ENCODE assay signal across 8 cellular contexts in genomic region chr9:5186416-5187169, GRCh38. TPM values are rescaled to one million over a fixed set of nuclear protein-coding genes. Genes with fewer than 3 reads are reported as not detected.
DNase-seq lines count a peak whose midpoint lies in the region; ATAC-seq and TF ChIP-seq lines count a peak whose summit lies in the region.

No MANE protein-coding gene starts in this region.

- 0 out of 2 replicates have a peak, but pooled peaks cover 2% of the 10 kb centered on the region for H3K9me3 ChIP-seq in NT2/D1 (ENCODE audit: insufficient read depth, low read length)
- H3K9me3 ChIP-seq in uterus: no peaks in the 10 kb centered on the region

- H3K36me3 ChIP-seq in NT2/D1 (ENCODE audit: insufficient read depth, insufficient read length, low read length) (no peaks in the 10 kb centered on the region), uterus (no peaks in the 10 kb centered on the region)

- H3K36me3 Mint-ChIP-seq in activated T-cell treated with anti-CD3 and anti-CD28 coated beads, Interleukin-2, amount 50 U/mL, for 72 hours (ENCODE audit: insufficient read depth in 2 of 2): no peaks in the 10 kb centered on the region

- peaks cover 0 to 2% of the 10 kb centered on the region in 2 donors for H3K9me3 Mint-ChIP-seq in activated T-cell treated with anti-CD3 and anti-CD28 coated beads, Interleukin-2, amount 50 U/mL, for 72 hours

- no peaks in the 10 kb centered on the region for H3K27me3 Mint-ChIP-seq in activated T-cell treated with anti-CD3 and anti-CD28 coated beads, Interleukin-2, amount 50 U/mL, for 72 hours (ENCODE audit: low read depth)

- no peak overlapping the region for H3K27ac ChIP-seq in uterus

- TF ChIP-seq CTCF in fibroblast of pulmonary artery (IDR thresholded peaks at IDR 0.05; ENCODE audit: low read length, missing control alignments) (peak; percentile 82), uterus (IDR thresholded peaks at IDR 0.05) (peak; percentile 31 to 48 (median 46))

- H3K4me3 ChIP-seq in NT2/D1 (ENCODE audit: insufficient read length, low read depth) (no peak overlapping the region), fibroblast of pulmonary artery (replicated peaks; ENCODE audit: low read depth, low read length) (no peak overlapping the region), uterus (no peak overlapping the region)

- H3K4me3 Mint-ChIP-seq in activated T-cell treated with anti-CD3 and anti-CD28 coated beads, Interleukin-2, amount 50 U/mL, for 72 hours: no peak overlapping the region

- ATAC-seq in HG03469 (IDR thresholded peaks at IDR 0.05; ENCODE audit: unreplicated experiment) (peak; percentile 57), HG02981 (IDR thresholded peaks at IDR 0.05; ENCODE audit: unreplicated experiment) (no peak)
- peak; percentile 65 to 89 for ATAC-seq in activated T-cell treated with anti-CD3 and anti-CD28 coated beads, Interleukin-2, amount 50 U/mL, for 72 hours (replicated peaks in 1 of 2)

- DNase-seq in DMS 273 (lab: John Stamatoyannopoulos, UW; ENCODE audit: unreplicated experiment) (peak; percentile 66), NT2/D1 (ENCODE audit: low read depth, low spot score) (peak; percentile 43), fibroblast of pulmonary artery (ENCODE audit: low read depth) (peak; percentile 77), non-pigmented ciliary epithelial cell (ENCODE audit: low read depth) (peak; percentile 35), uterus (no peak)
- DNase-seq in activated T-cell treated with anti-CD3 and anti-CD28 coated beads, Interleukin-2, amount 50 U/mL, for 72 hours: peak; percentile 30 to 54

- no peak overlapping the region for H3K27ac Mint-ChIP-seq in activated T-cell treated with anti-CD3 and anti-CD28 coated beads, Interleukin-2, amount 50 U/mL, for 72 hours

- H3K4me1 Mint-ChIP-seq in activated T-cell treated with anti-CD3 and anti-CD28 coated beads, Interleukin-2, amount 50 U/mL, for 72 hours (ENCODE audit: low read depth): peaks cover 17% of the 10 kb centered on the region

- H3K27me3 ChIP-seq in NT2/D1 (ENCODE audit: insufficient read depth, insufficient read length): no peaks in the 10 kb centered on the region
- no peaks in the 10 kb centered on the region for H3K27me3 ChIP-seq in uterus

- intact Hi-C loops in uterus (cut with DNase I; ENCODE audit: low total_unique reads): no loop called here

- H3K9ac ChIP-seq in NT2/D1 (ENCODE audit: insufficient read length, low read depth): no peak overlapping the region

- H3K4me1 ChIP-seq in NT2/D1 (ENCODE audit: insufficient read depth, insufficient read length) (no peaks in the 10 kb centered on the region), uterus (no peaks in the 10 kb centered on the region)

- TF ChIP-seq POLR2A in uterus (IDR thresholded peaks at IDR 0.05): no peak

RNA-seq across cellular contexts. Expression of gene INSL6, which starts 1.2 kb away (rescaled TPM):
- total RNA-seq in activated T-cell treated with anti-CD3 and anti-CD28 coated beads, Interleukin-2, amount 50 U/mL, for 72 hours: not detected
- total RNA-seq in uterus: under 1 TPM in 1 of 4 donors, not detected in 3; 0.48 TPM

RNA-seq across cellular contexts. Expression of gene INSL4, which starts 44.6 kb away (rescaled TPM):
- total RNA-seq in activated T-cell treated with anti-CD3 and anti-CD28 coated beads, Interleukin-2, amount 50 U/mL, for 72 hours: not detected
- not detected for total RNA-seq in uterus

Comparison
In these comparisons a context has a peak if more than half of its experiments do, and no peak if none do; other contexts are left out.
1. DNase-seq: peak in DMS 273 (single experiment), NT2/D1 (single experiment), activated T-cell treated with anti-CD3 and anti-CD28 coated beads, Interleukin-2, amount 50 U/mL, for 72 hours (2 of 2), fibroblast of pulmonary artery (single experiment) and non-pigmented ciliary epithelial cell (single experiment); none in uterus (0 of 2).